Comparison of ENCODE assay signal across 16 cellular contexts in genomic region chr14:33686218-33686617, GRCh38.
DNase-seq lines count a peak whose midpoint lies in the region; ATAC-seq and TF ChIP-seq lines count a peak whose summit lies in the region.
"Had no signal": no experiment of that assay in that cellular context is flagged by ENCODE, and none has a peak within 500 bp of the region (broad histone marks: within the 10 kb centered on the region; RNA-seq: fewer than 3 reads in every experiment).

No MANE protein-coding gene starts in this region.

- no peaks in the 10 kb centered on the region for H3K9me3 ChIP-seq in prostate gland
- H3K9me3 ChIP-seq: A549, uterus had no signal

- H3K4me1 ChIP-seq in ACC112 (ENCODE audit: control insufficient read depth, insufficient read depth, low read length, unreplicated experiment), result peaks cover 47% of the 10 kb centered on the region
- H3K4me1 ChIP-seq in prostate gland (replicated peaks), result no peaks in the 10 kb centered on the region
- H3K4me1 ChIP-seq: A549, uterus had no signal

- no peak overlapping the region for H2AFZ ChIP-seq in ACC112 (ENCODE audit: low read length, unreplicated experiment)

- no peaks in the 10 kb centered on the region for H3K36me3 ChIP-seq in ACC112 (ENCODE audit: insufficient read depth, low read length)
- H3K36me3 ChIP-seq in prostate gland, result no peaks in the 10 kb centered on the region
- H3K36me3 ChIP-seq: uterus had no signal

- H3K27ac ChIP-seq in ACC112 (ENCODE audit: low read depth, low read length) (peak overlapping the region; percentile 72), prostate gland (no peak overlapping the region)
- H3K27ac ChIP-seq: A549, uterus had no signal

- DNase-seq in HPDE6-E6E7 (ENCODE audit: extremely low spot score) (peak; percentile 11), amniotic epithelial cell (ENCODE audit: low read depth) (peak; percentile 70), fibroblast of the conjunctiva (ENCODE audit: low read depth) (peak; percentile 26), left ventricle myocardium superior (no peak), prostate gland (ENCODE audit: low spot score) (no peak)
- DNase-seq: activated CD8-positive, alpha-beta memory T cell treated with anti-CD3 and anti-CD28 coated beads for 24 hours; activated gamma-delta T cell treated with Interleukin-2 at 50 U/mL for 16 hours; COR-L47; KG1; NCI-H146; stimulated activated naive CD4-positive, alpha-beta T cell; uterus had no signal

- TF ChIP-seq POLR2A in prostate gland (IDR thresholded peaks at IDR 0.05), result no peak

- H3K27me3 ChIP-seq in ACC112 (ENCODE audit: insufficient read depth, low read length), result no peaks in the 10 kb centered on the region
- H3K27me3 ChIP-seq in prostate gland (replicated peaks; ENCODE audit: insufficient read depth), result no peaks in the 10 kb centered on the region
- H3K27me3 ChIP-seq: uterus had no signal

- no peak for TF ChIP-seq CTCF in prostate gland (IDR thresholded peaks at IDR 0.05)

- ATAC-seq in left ventricle myocardium superior (no peak), HG03378 (IDR thresholded peaks at IDR 0.05; ENCODE audit: unreplicated experiment) (no peak), HG02870 (IDR thresholded peaks at IDR 0.05; ENCODE audit: unreplicated experiment) (no peak)
- ATAC-seq: A549 had no signal

- no peaks in the 10 kb centered on the region for H3K79me2 ChIP-seq in ACC112 (ENCODE audit: control insufficient read depth, insufficient read depth, low read length, unreplicated experiment)

- H3K4me3 ChIP-seq in ACC112 (ENCODE audit: low read depth, low read length), result peak overlapping the region; percentile 16; the same call in 1 of the 2 replicates
- no peak overlapping the region for H3K4me3 ChIP-seq in prostate gland
- H3K4me3 ChIP-seq: A549, uterus had no signal

- intact Hi-C loops in left ventricle myocardium superior (cut with micrococcal nuclease), result no loop called here
- intact Hi-C loops in prostate gland (cut with DNase I), result no loop called here

- WGBS in prostate gland, result 50% methylated on average over 3 of the region's 3 CpGs

Comparison
In these comparisons a context has a peak if more than half of its experiments do, and no peak if none do; other contexts are left out.
1. DNase-seq: peak in HPDE6-E6E7 (single experiment), amniotic epithelial cell (single experiment) and fibroblast of the conjunctiva (single experiment); none in left ventricle myocardium superior (single experiment) and prostate gland (single experiment).